Comparison of ENCODE assay signal across 9 cellular contexts in genomic region chr3:27357665-27358258, GRCh38. TPM values are rescaled to one million over a fixed set of nuclear protein-coding genes. Genes with fewer than 3 reads are reported as not detected.
A peak's percentile ranks its signal among the peaks of the same experiment; 100 is the strongest.
DNase-seq lines count a peak whose midpoint lies in the region; ATAC-seq, FAIRE-seq and TF ChIP-seq lines count a peak whose summit lies in the region.
"Had no signal": no experiment of that assay in that cellular context is flagged by ENCODE, and none has a peak within 500 bp of the region (broad histone marks: within the 10 kb centered on the region; RNA-seq: fewer than 3 reads in every experiment).

No MANE protein-coding gene starts in this region.

- H3K36me3 ChIP-seq in K562 (ENCODE audit: control insufficient read depth, insufficient read depth, low read length), result no peaks in the 10 kb centered on the region
- H3K36me3 ChIP-seq: BLaER1 treated with 17β-estradiol and CSF1 and Interleukin-3, amounts not matched to agents 10 nM and 100 nM had no signal

- no peak for TF ChIP-seq EP300 in K562 (IDR thresholded peaks at IDR 0.05; ENCODE audit: low read length)

- no peak overlapping the region for H3K27ac ChIP-seq in K562 (ENCODE audit: extremely low read depth, low read depth, low read length)

- in situ Hi-C loops in K562 (cut with MboI), result no loop called here

- no peaks in the 10 kb centered on the region for H3K9me1 ChIP-seq in K562 (ENCODE audit: control insufficient read depth, insufficient read depth, low read length)

- peak; percentile 38 to 52 (median 45); a peak in 4 of 6 replicates for TF ChIP-seq CTCF in K562 (IDR thresholded peaks at IDR 0.05 in 2 of 3, conservative IDR thresholded peaks at IDR 0.05 in 1 of 3; ENCODE audit: insufficient read depth in 2 of 3, low read depth in 1 of 3, low read length in 3 of 3)

- no peak overlapping the region for H3K4me3 ChIP-seq in Jurkat, Clone E6-1 (ENCODE audit: low read length)
- H3K4me3 ChIP-seq in K562, result no peak overlapping the region
- H3K4me3 ChIP-seq: BLaER1 treated with 17β-estradiol and CSF1 and Interleukin-3, amounts not matched to agents 10 nM and 100 nM had no signal

- intact Hi-C loops in K562 (cut with micrococcal nuclease) (loop anchor here (1.0 kb wide), 1 partner anchor 110 kb away; no protein-coding TSS in a partner anchor), left colon (cut with DNase I, micrococcal nuclease) (no loop called here)

- H3K36me3 Mint-ChIP-seq in T-cell, result no peaks in the 10 kb centered on the region

- H2AFZ ChIP-seq in K562 (ENCODE audit: low read depth, low read length), result no peak overlapping the region

- no peaks in the 10 kb centered on the region for H4K20me1 ChIP-seq in K562 (replicated peaks; ENCODE audit: control insufficient read depth, insufficient read depth, low read length)
- H4K20me1 ChIP-seq: BLaER1 treated with 17β-estradiol and CSF1 and Interleukin-3, amounts not matched to agents 10 nM and 100 nM had no signal

- POLR2A ChIA-PET in T-cell (lab: Charles Lee) (no interaction called here), K562 (lab: Yijun Ruan, JAX) (interaction anchor here (1.0 kb wide), 1 partner anchor 9 kb away, joined by 4 read pairs; no protein-coding TSS in a partner anchor)

- peaks cover 33 to 37% (median 35%) of the 10 kb centered on the region in 3 donors for H3K4me1 Mint-ChIP-seq in T-cell

- no peaks in the 10 kb centered on the region for H3K27me3 ChIP-seq in K562 (ENCODE audit: control insufficient read depth in 2 of 2, insufficient read depth in 2 of 2, low read length in 2 of 2)
- H3K27me3 ChIP-seq: BLaER1 treated with 17β-estradiol and CSF1 and Interleukin-3, amounts not matched to agents 10 nM and 100 nM had no signal

- no peak overlapping the region for H3K4me2 ChIP-seq in K562 (ENCODE audit: insufficient read depth, low read length)

- no peak for FAIRE-seq in K562 (lab: Jason Lieb, UNC)

- 0% methylated on average over 1 of the region's 1 CpG for WGBS in K562 (ENCODE audit: insufficient coverage, low coverage, missing lambda C conversion rate)

- TF ChIP-seq POLR2A in K562 (conservative IDR thresholded peaks at IDR 0.05), result no peak

- DNase-seq in NCI-H1436 (lab: John Stamatoyannopoulos, UW) (peak; percentile 10), NCI-H1436 treated with DMSO at 0.1 percent for 48 hours (lab: John Stamatoyannopoulos, UW) (no peak), T-cell (peak in 33 of 34 experiments; percentile 9 to 61 (median 40)), K562 (ENCODE audit: extremely low read depth in 1 of 4, low spot score in 3 of 4) (peak; percentile 17 to 46 (median 30)), left colon (peak; percentile 55 to 60)
- peak; percentile 79 for DNase-seq in Jurkat, Clone E6-1 (ENCODE audit: low read depth, low spot score)
- peak; percentile 14 to 42 for DNase-seq in stimulated activated CD8-positive, alpha-beta memory T cell treated with anti-CD3 and anti-CD28 coated beads, Interleukin-2, amount 100 ng/mL, for 48 hours (ENCODE audit: low read depth in 2 of 2)

- H3K9me3 ChIP-seq in K562 (replicated peaks; ENCODE audit: control insufficient read depth, insufficient read depth, low read depth, low read length), result no peaks in the 10 kb centered on the region

- no peaks in the 10 kb centered on the region for H3K79me2 ChIP-seq in K562 (ENCODE audit: control insufficient read depth, insufficient read depth, low read length)

- H3K9ac ChIP-seq in K562 (ENCODE audit: insufficient read depth in 1 of 2, low read depth in 2 of 2, low read length in 2 of 2), result no peak overlapping the region
- H3K9ac ChIP-seq: BLaER1 treated with 17β-estradiol and CSF1 and Interleukin-3, amounts not matched to agents 10 nM and 100 nM had no signal

- peak; percentile 81 for ATAC-seq in GM21786 (IDR thresholded peaks at IDR 0.05; ENCODE audit: unreplicated experiment)
- ATAC-seq in T-cell (replicated peaks in 1 of 4), result peak; percentile 62 to 90 (median 86)
- peak; percentile 86 for ATAC-seq in K562
- peak; percentile 64 for ATAC-seq in left colon

- no peak overlapping the region for H3K27ac Mint-ChIP-seq in T-cell

- CTCF ChIA-PET in T-cell (lab: Charles Lee) (interaction anchor here (0.5 to 1.4 kb wide), 10 partner anchors 9 to 325 kb away, joined by 3 to 8 read pairs (median 4); partner anchors contain the start of gene NEK10 (in 1 of the 2)), K562 (lab: Yijun Ruan, JAX; ENCODE audit: low intra/inter-chr PET ratio) (interaction anchor here (0.7 kb wide), 1 partner anchor 971 kb away, joined by 3 read pairs; no protein-coding TSS in a partner anchor)

- no peaks in the 10 kb centered on the region for H3K4me1 ChIP-seq in K562 (replicated peaks in 1 of 2; ENCODE audit: control insufficient read depth in 2 of 2, insufficient read depth in 2 of 2, low read length in 2 of 2)

- no TSS peak for BruUV-seq in K562 (replicated peaks; lab: Mats Ljungman, UMichigan)

- H3K9me3 Mint-ChIP-seq in T-cell, result no peaks in the 10 kb centered on the region

- peak; percentile 30 to 53 for TF ChIP-seq RAD21 in K562 (CRISPR knock-in tag; conservative IDR thresholded peaks at IDR 0.05 in 1 of 2, IDR thresholded peaks at IDR 0.05 in 1 of 2)

- H3K4me3 Mint-ChIP-seq in T-cell, result peak overlapping the region in 1 of 3 donors; percentile 12

- H3K27me3 Mint-ChIP-seq in T-cell, result no peaks in the 10 kb centered on the region

TF ChIP-seq in K562, 482 proteins besides CTCF, POLR2A, EP300 and RAD21 (continues in another document):
- TF ChIP-seq THAP7 (CRISPR knock-in tag; IDR thresholded peaks at IDR 0.05) (no peak), HLTF (IDR thresholded peaks at IDR 0.05) (no peak), ASH1L (IDR thresholded peaks at IDR 0.05; ENCODE audit: borderline replicate concordance, low read depth, partially characterized antibody) (no peak), FOXJ2 (tag; IDR thresholded peaks at IDR 0.05) (no peak), CLOCK (CRISPR knock-in tag; IDR thresholded peaks at IDR 0.05; ENCODE audit: borderline replicate concordance) (no peak), U2AF2 (optimal IDR thresholded peaks at IDR 0.05; ENCODE audit: low read depth, low read length) (no peak), TOE1 (IDR thresholded peaks at IDR 0.05; ENCODE audit: borderline replicate concordance) (no peak), TOE1 (CRISPR knock-in tag; IDR thresholded peaks at IDR 0.05; ENCODE audit: borderline replicate concordance, low read depth) (no peak), E2F1 (CRISPR knock-in tag; IDR thresholded peaks at IDR 0.05) (no peak)

RNA-seq across cellular contexts. Expression of gene NEK10, which starts 11.4 kb away (rescaled TPM):
- polyA plus RNA-seq in Jurkat, Clone E6-1 (2012; ENCODE audit: insufficient read depth, insufficient read length), result 2.3 TPM
- total RNA-seq in T-cell, result 1 to 10 TPM in 3 of 5 donors, under 1 TPM in 2; 0.73 to 2.2 (median 1.2) TPM
- total RNA-seq in K562 (2011; cell fraction: chromatin; rRNA removed; ENCODE audit: low replicate concordance), result 0.62 TPM in 1 of 2 replicates, not detected in the other
- not detected in 2 replicates for total RNA-seq in K562 (2011; cell fraction: nucleolus; rRNA removed)
- not detected in 2 replicates for total RNA-seq in K562 (2011; cell fraction: nucleoplasm; rRNA removed)
- not detected in 2 replicates for total RNA-seq in K562 (2014; rRNA removed)
- 0.07 TPM in 1 of 2 replicates, not detected in the other for total RNA-seq in K562 (2014; rRNA removed; fragmentation: Illumina TruSeq; extraction: Trizol)
- total RNA-seq in K562 (2015; rRNA removed; fragmentation: Illumina TruSeq; extraction: Trizol), result not detected in 2 replicates
- total RNA-seq in K562 (2021), result not detected in 2 replicates
- 0.03 TPM in 1 of 2 replicates, not detected in the other for polyA plus RNA-seq in K562 (2011; rRNA removed)
- not detected in 2 replicates for polyA plus RNA-seq in K562 (2011; cell fraction: cytosol; rRNA removed)
- polyA plus RNA-seq in K562 (2011; cell fraction: nucleus; rRNA removed), result 0.22 TPM in 1 of 2 replicates, not detected in the other
- polyA plus RNA-seq in K562 (2012), result not detected in 2 replicates
- polyA plus RNA-seq in K562 (2014; fragmentation: Illumina TruSeq; extraction: Trizol), result not detected in 2 replicates
- not detected for polyA plus RNA-seq in K562 (2014; fragmentation: Nextera tagmentation; extraction: Ambion mirVana)
- not detected in 2 replicates for polyA plus RNA-seq in K562 (2014; rRNA removed)
- polyA minus RNA-seq in K562 (2011; rRNA and poly(A)+ RNA removed), result 0.27 TPM in 1 of 2 replicates, not detected in the other
- not detected in 2 replicates for polyA minus RNA-seq in K562 (2011; cell fraction: cytosol; rRNA and poly(A)+ RNA removed)
- 0.56 TPM in 1 of 2 replicates, not detected in the other for polyA minus RNA-seq in K562 (2011; cell fraction: nucleus; rRNA and poly(A)+ RNA removed)
- total RNA-seq in left colon, result under 1 TPM; 0.73 to 0.98 TPM
